Comparison of ENCODE assay signal across 1 cellular context in genomic region chr15:48592221-48592731, GRCh38.
TF ChIP-seq lines count a peak whose summit lies in the region.

No MANE protein-coding gene starts in this region.

TF ChIP-seq in K562, 482 proteins besides CTCF, POLR2A, EP300 and RAD21 (continued from another document and continues in another):
- TF ChIP-seq ZBTB40 (IDR thresholded peaks at IDR 0.05) = no peak
- no peak for TF ChIP-seq ZBTB40 (CRISPR knock-in tag; IDR thresholded peaks at IDR 0.05)
- TF ChIP-seq JUN (IDR thresholded peaks at IDR 0.05; ENCODE audit: borderline replicate concordance, low read depth, low read length) = peak; percentile 61
- peak; percentile 96 for TF ChIP-seq JUN (CRISPR knock-in tag; IDR thresholded peaks at IDR 0.05; ENCODE audit: borderline replicate concordance)
- TF ChIP-seq ZNF551 (CRISPR knock-in tag; IDR thresholded peaks at IDR 0.05) = no peak
- TF ChIP-seq ZNF384 (IDR thresholded peaks at IDR 0.05; ENCODE audit: low read depth, low read length) = peak; percentile 57
- no peak for TF ChIP-seq MLX (CRISPR knock-in tag; conservative IDR thresholded peaks at IDR 0.05)
- TF ChIP-seq NFE2 (IDR thresholded peaks at IDR 0.05; ENCODE audit: low read depth) = 0 out of 2 replicates have a peak, but pooled peaks have one; percentile 2
- no peak for TF ChIP-seq ZNF778 (CRISPR knock-in tag; IDR thresholded peaks at IDR 0.05)
- TF ChIP-seq HDAC3 (IDR thresholded peaks at IDR 0.05; ENCODE audit: borderline replicate concordance, partially characterized antibody) = no peak
- peak in 1 of 2 experiments; percentile 38; a peak in 1 of 4 replicates for TF ChIP-seq RCOR1 (IDR thresholded peaks at IDR 0.05; ENCODE audit: borderline replicate concordance in 1 of 2, low read depth in 2 of 2, low read length in 2 of 2)
- peak in 1 of 2 experiments; percentile 44; a peak in 1 of 4 replicates for TF ChIP-seq SRF (CRISPR knock-in tag; IDR thresholded peaks at IDR 0.05)
- TF ChIP-seq GABPB2 (CRISPR knock-in tag; conservative IDR thresholded peaks at IDR 0.05) = no peak
- TF ChIP-seq ZBTB11 (CRISPR knock-in tag; IDR thresholded peaks at IDR 0.05) = no peak
- no peak for TF ChIP-seq DNMT1 (IDR thresholded peaks at IDR 0.05)
- TF ChIP-seq ZNF75A (CRISPR knock-in tag; IDR thresholded peaks at IDR 0.05) = no peak
- peak; percentile 56; the same call in 1 of the 2 replicates for TF ChIP-seq ATF7 (IDR thresholded peaks at IDR 0.05)
- TF ChIP-seq ZNF407 (IDR thresholded peaks at IDR 0.05; ENCODE audit: low read depth) = no peak
- 0 out of 2 replicates have a peak, but pooled peaks have one; percentile 56 for TF ChIP-seq ATF2 (CRISPR knock-in tag; IDR thresholded peaks at IDR 0.05)
- TF ChIP-seq MEF2A (IDR thresholded peaks at IDR 0.05; ENCODE audit: control insufficient read depth, low read depth, low read length) = peak; percentile 96
- no peak for TF ChIP-seq XRCC5 (IDR thresholded peaks at IDR 0.05; ENCODE audit: low read depth, low read length)
- peak; percentile 13; the same call in 1 of the 2 replicates for TF ChIP-seq VEZF1 (CRISPR knock-in tag; IDR thresholded peaks at IDR 0.05)
- peak in 1 of 2 experiments; percentile 31; a peak in 1 of 4 replicates for TF ChIP-seq ZNF639 (CRISPR knock-in tag; conservative IDR thresholded peaks at IDR 0.05 in 1 of 2, IDR thresholded peaks at IDR 0.05 in 1 of 2)
- TF ChIP-seq ESRRA (IDR thresholded peaks at IDR 0.05; ENCODE audit: borderline replicate concordance, low read depth) = peak; percentile 21; the same call in 1 of the 2 replicates
- TF ChIP-seq KLF16 (IDR thresholded peaks at IDR 0.05) = no peak
- TF ChIP-seq ARID1B (IDR thresholded peaks at IDR 0.05) = peak; percentile 39; the same call in 1 of the 2 replicates
- TF ChIP-seq KDM1A (IDR thresholded peaks at IDR 0.05) = 0 out of 4 replicates have a peak, but pooled peaks of 1 of the 2 experiments have one; percentile 13
- peak; percentile 75 for TF ChIP-seq CEBPB (tag; IDR thresholded peaks at IDR 0.05)
